Comparison of ENCODE assay signal across 20 cellular contexts in the genomic region with DNA sequence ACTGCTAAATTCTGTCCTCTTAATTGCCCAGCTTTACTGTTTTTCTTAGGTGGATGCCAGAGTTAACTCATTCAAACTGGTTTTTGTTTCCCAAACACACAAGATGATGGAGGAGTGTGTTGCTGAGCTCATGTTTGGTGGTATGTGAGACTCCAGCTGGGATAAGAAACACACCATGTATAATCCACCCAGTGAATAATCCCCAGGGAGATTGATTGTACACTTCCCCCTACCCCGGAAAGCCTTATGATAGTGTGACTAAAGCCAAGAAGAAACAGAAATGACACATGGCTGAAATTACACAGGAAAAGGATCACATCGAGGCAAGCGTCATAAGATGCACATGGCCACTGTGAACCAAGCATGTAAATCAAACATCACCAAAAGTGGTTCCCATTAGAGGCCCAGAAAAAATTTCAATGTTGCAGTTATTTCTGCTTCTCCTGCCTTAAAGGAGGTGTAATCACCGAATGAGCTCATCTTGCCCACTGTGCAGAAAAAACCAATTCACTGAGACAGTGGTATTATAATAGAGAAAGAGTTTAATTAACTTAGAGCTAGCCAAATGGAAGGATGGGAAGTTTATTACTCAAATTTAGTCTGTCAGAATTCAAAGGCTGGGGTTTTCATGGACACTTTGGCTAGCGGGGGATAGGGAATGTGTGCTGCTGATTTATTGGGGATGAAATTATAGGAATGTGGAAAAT. TPM values are rescaled to one million over a fixed set of nuclear protein-coding genes. Genes with fewer than 3 reads are reported as not detected.
"Had no signal": no experiment of that assay in that cellular context is flagged by ENCODE, and none has a peak within 500 bp of the region (broad histone marks: within the 10 kb centered on the region; RNA-seq: fewer than 3 reads in every experiment).

No MANE protein-coding gene starts in this region.

- H2AFZ ChIP-seq: parathyroid adenoma had no signal

- H3K9me3 ChIP-seq: vagina had no signal

- H3K36me3 ChIP-seq: transverse colon, vagina, WERI-Rb-1 had no signal

- H3K4me1 ChIP-seq: parathyroid adenoma, transverse colon, vagina had no signal

- FAIRE-seq: colon had no signal

- H3K27ac ChIP-seq: parathyroid adenoma, skin epidermis, transverse colon, vagina, WERI-Rb-1 had no signal

- DNase-seq: activated CD4-positive, alpha-beta T cell treated with anti-CD3 and anti-CD28 coated beads, Interleukin-2, amount 50 U/mL, for 48 hours; activated naive CD4-positive, alpha-beta T cell treated with Interleukin-2 at 50 U/mL for 16 hours; activated naive CD8-positive, alpha-beta T cell treated with anti-CD3 and anti-CD28 coated beads, Interleukin-2, amount 50 U/mL, for 24 hours; erythroblast; foreskin fibroblast; kidney glomerular epithelial cell; left ventricle myocardium superior; mesenchymal stem cell; naive thymus-derived CD8-positive, alpha-beta T cell; stimulated activated CD4-positive, alpha-beta T cell treated with anti-CD3 and anti-CD28 coated beads, Interleukin-4, amount 100 ng/mL, for 4 hours; stimulated activated CD8-positive, alpha-beta memory T cell treated with anti-CD3 and anti-CD28 coated beads, Interleukin-4, amount 100 ng/mL, for 48 hours; stimulated activated naive CD4-positive, alpha-beta T cell treated with Interleukin-2 at 50 U/mL for 16 hours; T-helper 9 cell; transverse colon; WERI-Rb-1 had no signal

- H3K27me3 ChIP-seq: transverse colon, vagina had no signal

- H3K79me2 ChIP-seq: parathyroid adenoma had no signal

- H3K9ac ChIP-seq: parathyroid adenoma had no signal

- H3K4me3 ChIP-seq: skin epidermis, transverse colon, vagina had no signal

- ATAC-seq: activated naive CD8-positive, alpha-beta T cell treated with anti-CD3 and anti-CD28 coated beads, Interleukin-2, amount 50 U/mL, for 24 hours; activated T-helper 17 cell treated with anti-CD3 and anti-CD28 coated beads, Interleukin-2, amount 50 U/mL, for 72 hours; left ventricle myocardium superior; naive thymus-derived CD8-positive, alpha-beta T cell had no signal

RNA-seq across cellular contexts. Expression of gene MAGI1, which starts 56.7 kb away (rescaled TPM):
- total RNA-seq: naive thymus-derived CD8-positive, alpha-beta T cell had no signal
- polyA plus RNA-seq: naive thymus-derived CD8-positive, alpha-beta T cell had no signal
